Comparison of ENCODE assay signal across 1 cellular context in the genomic region with DNA sequence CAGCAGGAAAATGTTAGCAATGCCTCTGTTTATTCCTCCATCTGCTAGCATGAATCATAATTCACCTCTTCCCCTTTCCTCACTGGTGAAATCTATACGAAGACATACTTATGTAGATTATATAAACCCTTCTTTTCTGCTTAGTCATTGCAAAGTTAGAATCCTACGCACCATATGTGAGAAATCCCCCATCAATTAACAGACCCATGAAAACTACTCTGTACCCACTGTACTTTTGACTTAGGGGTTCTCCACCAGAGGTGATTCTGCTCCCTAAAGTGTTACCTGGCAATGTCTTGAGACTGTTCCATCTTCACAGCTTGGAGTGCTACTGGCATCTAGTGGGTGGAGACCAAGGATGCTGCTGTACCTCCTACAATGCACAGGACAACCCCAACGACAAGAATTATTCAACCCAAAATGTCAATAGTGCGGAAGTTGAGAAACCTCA.
TF ChIP-seq lines count a peak whose summit lies in the region.

No MANE protein-coding gene starts in this region.

TF ChIP-seq in endothelial cell of umbilical vein, 7 proteins besides CTCF, POLR2A, EP300 and RAD21:
- TF ChIP-seq POLR2AphosphoS5 (IDR thresholded peaks at IDR 0.05; ENCODE audit: insufficient read depth, low read depth, low read length) (no peak), MAX (IDR thresholded peaks at IDR 0.05; ENCODE audit: insufficient read depth, insufficient read length) (no peak), EZH2 (IDR thresholded peaks at IDR 0.05; ENCODE audit: borderline replicate concordance, low read depth, low read length, severe bottlenecking) (no peak), MYC (IDR thresholded peaks at IDR 0.05; ENCODE audit: low read depth, low read length) (no peak), FOS (IDR thresholded peaks at IDR 0.05; ENCODE audit: borderline replicate concordance, insufficient read depth, low read length) (no peak), JUN (IDR thresholded peaks at IDR 0.05; ENCODE audit: borderline replicate concordance, insufficient read depth, insufficient read length, low read depth) (no peak), GATA2 (IDR thresholded peaks at IDR 0.05; ENCODE audit: insufficient read depth, insufficient read length, low read depth, low read length) (no peak)
